15 cellular contexts compared by ENCODE assay signal in genomic region chr14:55099741-55100140, GRCh38. TPM values are rescaled to one million over a fixed set of nuclear protein-coding genes. Genes with fewer than 3 reads are reported as not detected.
DNase-seq lines count a peak whose midpoint lies in the region; FAIRE-seq and TF ChIP-seq lines count a peak whose summit lies in the region.
"Had no signal": no experiment of that assay in that cellular context is flagged by ENCODE, and none has a peak within 500 bp of the region (broad histone marks: within the 10 kb centered on the region; RNA-seq: fewer than 3 reads in every experiment).

No MANE protein-coding gene starts in this region.

- no peak for DNase-seq in activated CD4-positive, alpha-beta memory T cell treated with anti-CD3 and anti-CD28 coated beads, Interleukin-2, amount 10 ng/mL, durations not matched to agents 7 days and 5 days
- DNase-seq in activated CD4-positive, alpha-beta memory T cell treated with anti-CD3 and anti-CD28 coated beads for 36 hours = no peak
- DNase-seq in colonic mucosa = peak; percentile 20
- no peak for DNase-seq in keratinocyte (ENCODE audit: low read depth, low spot score)
- DNase-seq in type B pancreatic cell (ENCODE audit: extremely low spot score, unreplicated experiment) = no peak
- no peak for DNase-seq in activated T-cell treated with anti-CD3 and anti-CD28 coated beads, Interleukin-2, amount 50 U/mL, for 48 hours
- DNase-seq in SJCRH30 = no peak
- no peak for DNase-seq in NCI-H2029 treated with DMSO at 0.1 percent for 48 hours (lab: John Stamatoyannopoulos, UW)
- DNase-seq: DMS53, erythroblast, immature natural killer cell, NCI-H1694 treated with DMSO at 0.1 percent for 48 hours, NCI-H69, thyroid gland had no signal

- FAIRE-seq in keratinocyte (lab: Jason Lieb, UNC) = no peak

- H3K4me3 Mint-ChIP-seq in activated CD4-positive, alpha-beta memory T cell treated with anti-CD3 and anti-CD28 coated beads, Interleukin-2, amount 10 ng/mL, durations not matched to agents 7 days and 5 days = no peak overlapping the region
- H3K4me3 Mint-ChIP-seq in activated CD4-positive, alpha-beta memory T cell treated with anti-CD3 and anti-CD28 coated beads for 36 hours = no peak overlapping the region
- no peak overlapping the region for H3K4me3 Mint-ChIP-seq in type B pancreatic cell
- H3K4me3 Mint-ChIP-seq: activated T-helper 1 cell treated with anti-CD3 and anti-CD28 coated beads, Interleukin-12 subunit alpha, Interleukin-12 subunit beta, Interleukin-2, Interleukin-4 antibody, amounts not matched to agents 30 ng/mL and 10 ng/mL and 1 ng/mL, durations not matched to agents 14 hours and 24 hours and 36 hours had no signal

- no peaks in the 10 kb centered on the region for H4K20me1 ChIP-seq in keratinocyte (ENCODE audit: control insufficient read depth, extremely low read depth, insufficient read depth, low read length)

- no peak overlapping the region for H3K4me3 ChIP-seq in colonic mucosa
- H3K4me3 ChIP-seq in keratinocyte (ENCODE audit: control insufficient read depth in 2 of 3, extremely low read depth in 1 of 3, insufficient read depth in 2 of 3, low read depth in 1 of 3, low read length in 3 of 3) = no peak overlapping the region
- H3K4me3 ChIP-seq in SJCRH30 = no peak overlapping the region
- H3K4me3 ChIP-seq: thyroid gland had no signal

- H3K27me3 Mint-ChIP-seq in activated CD4-positive, alpha-beta memory T cell treated with anti-CD3 and anti-CD28 coated beads, Interleukin-2, amount 10 ng/mL, durations not matched to agents 7 days and 5 days = no peaks in the 10 kb centered on the region
- no peaks in the 10 kb centered on the region for H3K27me3 Mint-ChIP-seq in activated CD4-positive, alpha-beta memory T cell treated with anti-CD3 and anti-CD28 coated beads for 36 hours
- H3K27me3 Mint-ChIP-seq in type B pancreatic cell = no peaks in the 10 kb centered on the region

- H3K9ac ChIP-seq in colonic mucosa (ENCODE audit: low read depth in 2 of 2, low read length in 2 of 2) (no peak overlapping the region), keratinocyte (ENCODE audit: control insufficient read depth, extremely low read depth, insufficient read depth, low read length) (no peak overlapping the region)

- H3K36me3 ChIP-seq in colonic mucosa (no peaks in the 10 kb centered on the region), keratinocyte (ENCODE audit: control insufficient read depth in 2 of 2, extremely low read depth in 1 of 2, insufficient read depth in 2 of 2, low read length in 2 of 2) (no peaks in the 10 kb centered on the region), SJCRH30 (no peaks in the 10 kb centered on the region)
- H3K36me3 ChIP-seq: thyroid gland had no signal

- no peaks in the 10 kb centered on the region for H3K27me3 ChIP-seq in colonic mucosa
- no peaks in the 10 kb centered on the region for H3K27me3 ChIP-seq in keratinocyte (ENCODE audit: control insufficient read depth, extremely low read depth, insufficient read depth, low read length)
- no peaks in the 10 kb centered on the region for H3K27me3 ChIP-seq in SJCRH30
- H3K27me3 ChIP-seq: thyroid gland had no signal

- H3K4me1 ChIP-seq in colonic mucosa (peaks cover 20% of the 10 kb centered on the region), keratinocyte (ENCODE audit: control insufficient read depth, extremely low read depth, insufficient read depth, low read length) (peaks cover 44% of the 10 kb centered on the region), SJCRH30 (peaks cover 17% of the 10 kb centered on the region)

- peaks cover 11% of the 10 kb centered on the region for H3K36me3 Mint-ChIP-seq in activated CD4-positive, alpha-beta memory T cell treated with anti-CD3 and anti-CD28 coated beads, Interleukin-2, amount 10 ng/mL, durations not matched to agents 7 days and 5 days (ENCODE audit: low read depth)
- H3K36me3 Mint-ChIP-seq in activated CD4-positive, alpha-beta memory T cell treated with anti-CD3 and anti-CD28 coated beads for 36 hours = peaks cover 7% of the 10 kb centered on the region
- peaks cover 7% of the 10 kb centered on the region for H3K36me3 Mint-ChIP-seq in type B pancreatic cell

- H3K9me1 ChIP-seq in keratinocyte (ENCODE audit: control insufficient read depth, extremely low read depth, insufficient read depth, low read length) = no peaks in the 10 kb centered on the region

- H3K9me3 ChIP-seq in colonic mucosa (no peaks in the 10 kb centered on the region), keratinocyte (ENCODE audit: control insufficient read depth, low read depth, low read length) (peaks cover 5% of the 10 kb centered on the region), SJCRH30 (replicated peaks) (no peaks in the 10 kb centered on the region; the same call in 1 of the 2 replicates)
- H3K9me3 ChIP-seq: thyroid gland had no signal

- no peak overlapping the region for H3K4me2 ChIP-seq in keratinocyte (ENCODE audit: control insufficient read depth, extremely low read depth, insufficient read depth, low read depth, low read length)

- peak overlapping the region; percentile 16 for H3K27ac Mint-ChIP-seq in activated CD4-positive, alpha-beta memory T cell treated with anti-CD3 and anti-CD28 coated beads, Interleukin-2, amount 10 ng/mL, durations not matched to agents 7 days and 5 days
- H3K27ac Mint-ChIP-seq in activated CD4-positive, alpha-beta memory T cell treated with anti-CD3 and anti-CD28 coated beads for 36 hours = no peak overlapping the region
- peak overlapping the region; percentile 87 for H3K27ac Mint-ChIP-seq in type B pancreatic cell
- H3K27ac Mint-ChIP-seq: activated T-helper 1 cell treated with anti-CD3 and anti-CD28 coated beads, Interleukin-12 subunit alpha, Interleukin-12 subunit beta, Interleukin-2, Interleukin-4 antibody, amounts not matched to agents 30 ng/mL and 10 ng/mL and 1 ng/mL, durations not matched to agents 14 hours and 24 hours and 36 hours had no signal

- no peaks in the 10 kb centered on the region for H3K79me2 ChIP-seq in keratinocyte (ENCODE audit: control insufficient read depth, insufficient read depth, low read length)

- peak overlapping the region; percentile 28 for H3K27ac ChIP-seq in colonic mucosa
- H3K27ac ChIP-seq in keratinocyte (ENCODE audit: control insufficient read depth, insufficient read depth, low read length) = no peak overlapping the region
- no peak overlapping the region for H3K27ac ChIP-seq in SJCRH30

- H3K9me3 Mint-ChIP-seq in activated CD4-positive, alpha-beta memory T cell treated with anti-CD3 and anti-CD28 coated beads, Interleukin-2, amount 10 ng/mL, durations not matched to agents 7 days and 5 days = peaks cover 9% of the 10 kb centered on the region
- peaks cover 9% of the 10 kb centered on the region for H3K9me3 Mint-ChIP-seq in activated CD4-positive, alpha-beta memory T cell treated with anti-CD3 and anti-CD28 coated beads for 36 hours
- H3K9me3 Mint-ChIP-seq in type B pancreatic cell = peaks cover 10% of the 10 kb centered on the region
- H3K9me3 Mint-ChIP-seq: immature natural killer cell had no signal

- peaks cover 71% of the 10 kb centered on the region for H3K4me1 Mint-ChIP-seq in activated CD4-positive, alpha-beta memory T cell treated with anti-CD3 and anti-CD28 coated beads, Interleukin-2, amount 10 ng/mL, durations not matched to agents 7 days and 5 days
- H3K4me1 Mint-ChIP-seq in activated CD4-positive, alpha-beta memory T cell treated with anti-CD3 and anti-CD28 coated beads for 36 hours (ENCODE audit: low read depth) = peaks cover 54% of the 10 kb centered on the region
- H3K4me1 Mint-ChIP-seq in type B pancreatic cell (ENCODE audit: unreplicated experiment) = peaks cover 44% of the 10 kb centered on the region

- POLR2A ChIA-PET in activated CD4-positive, alpha-beta memory T cell treated with anti-CD3 and anti-CD28 coated beads, Interleukin-2, amount 10 ng/mL, durations not matched to agents 7 days and 5 days (lab: Charles Lee) = interaction anchor here (1.1 to 2.8 kb wide), 5 partner anchors 9 to 73 kb away, joined by 3 to 24 read pairs (median 4); partner anchors contain the start of genes MAPK1IP1L, SOCS4 and WDHD1
- POLR2A ChIA-PET in activated CD4-positive, alpha-beta memory T cell treated with anti-CD3 and anti-CD28 coated beads for 36 hours (lab: Charles Lee) = no interaction called here

- dilution Hi-C loops in keratinocyte (cut with MboI; ENCODE audit: extremely low pct_ligation_motif_present, low sequenced_read_pairs) = no loop called here

- intact Hi-C loops in activated CD4-positive, alpha-beta memory T cell treated with anti-CD3 and anti-CD28 coated beads for 36 hours (cut with micrococcal nuclease) = loop anchor here (2.0 to 5.0 kb wide), 3 partner anchors 25 to 273 kb away; partner anchors contain the start of gene MAPK1IP1L
- intact Hi-C loops in colonic mucosa (cut with DNase I) = no loop called here

- TF ChIP-seq CTCF in colonic mucosa (IDR thresholded peaks at IDR 0.05) (no peak), keratinocyte (optimal IDR thresholded peaks at IDR 0.05 in 1 of 3, IDR thresholded peaks at IDR 0.05 in 1 of 3, conservative IDR thresholded peaks at IDR 0.05 in 1 of 3; ENCODE audit: extremely low read depth in 1 of 3, insufficient read depth in 2 of 3, low read length in 3 of 3) (no peak), type B pancreatic cell (conservative IDR thresholded peaks at IDR 0.05) (no peak)

- peak overlapping the region; percentile 49 for H2AFZ ChIP-seq in keratinocyte (ENCODE audit: control insufficient read depth, low read length)

- CTCF ChIA-PET in activated CD4-positive, alpha-beta memory T cell treated with anti-CD3 and anti-CD28 coated beads, Interleukin-2, amount 10 ng/mL, durations not matched to agents 7 days and 5 days (lab: Charles Lee) = interaction anchor here (0.5 to 1.4 kb wide), 5 partner anchors 8 to 61 kb away, joined by 3 to 8 read pairs (median 4); no protein-coding TSS in a partner anchor
- CTCF ChIA-PET in activated CD4-positive, alpha-beta memory T cell treated with anti-CD3 and anti-CD28 coated beads for 36 hours (lab: Charles Lee) = no interaction called here

RNA-seq across cellular contexts. Expression of gene LGALS3, which starts 29.3 kb away (rescaled TPM):
- total RNA-seq in activated CD4-positive, alpha-beta memory T cell treated with anti-CD3 and anti-CD28 coated beads, Interleukin-2, amount 10 ng/mL, durations not matched to agents 7 days and 5 days = 10 to 100 TPM; 70.5 to 71.3 TPM
- total RNA-seq in activated CD4-positive, alpha-beta memory T cell treated with anti-CD3 and anti-CD28 coated beads for 36 hours = 10 to 100 TPM; 12.3 to 14.5 TPM
- total RNA-seq in colonic mucosa = 1,000 to 10,000 TPM; 1,592 to 1,798 TPM
- 134 to 202 TPM (median 193 TPM) in 3 replicates for polyA plus RNA-seq in keratinocyte
- 67.5 TPM for polyA plus RNA-seq in keratinocyte (2011; ENCODE audit: low read depth)
- polyA plus RNA-seq in keratinocyte (2011; cell fraction: cytosol; rRNA removed) = 201 and 210 TPM in 2 replicates
- polyA plus RNA-seq in keratinocyte (2011; cell fraction: nucleus; rRNA removed) = 92.3 and 104 TPM in 2 replicates
- 168 and 322 TPM in 2 replicates for polyA plus RNA-seq in keratinocyte (2012; ENCODE audit: low replicate concordance)
- polyA minus RNA-seq in keratinocyte = 64.6 to 96.7 TPM (median 72.3 TPM) in 3 replicates
- 138 TPM for polyA minus RNA-seq in keratinocyte (2011; cell fraction: cytosol; rRNA and poly(A)+ RNA removed)
- 52.1 and 53.9 TPM in 2 replicates for polyA minus RNA-seq in keratinocyte (2011; cell fraction: nucleus; rRNA and poly(A)+ RNA removed)
- total RNA-seq in type B pancreatic cell (ENCODE audit: low replicate concordance) = 120 and 497 TPM in 2 replicates
- 1.9 and 2.0 TPM in 2 replicates for total RNA-seq in SJCRH30 (2014; rRNA removed; shearing (Covaris generic))

RNA-seq across cellular contexts. Expression of gene MAPK1IP1L, which starts 48.3 kb away (rescaled TPM):
- 100 to 1,000 TPM; 100 to 104 TPM for total RNA-seq in activated CD4-positive, alpha-beta memory T cell treated with anti-CD3 and anti-CD28 coated beads, Interleukin-2, amount 10 ng/mL, durations not matched to agents 7 days and 5 days
- 10 to 100 TPM; 85.5 to 89.1 TPM for total RNA-seq in activated CD4-positive, alpha-beta memory T cell treated with anti-CD3 and anti-CD28 coated beads for 36 hours
- total RNA-seq in colonic mucosa (10 to 100 TPM; 79.8 to 83.2 TPM), type B pancreatic cell (ENCODE audit: low replicate concordance) (93.1 and 100 TPM in 2 replicates)
- polyA plus RNA-seq in keratinocyte = 48.5 to 114 TPM (median 53.0 TPM) in 3 replicates
- polyA plus RNA-seq in keratinocyte (2011; ENCODE audit: low read depth) = 11.3 TPM
- 81.8 and 103 TPM in 2 replicates for polyA plus RNA-seq in keratinocyte (2011; cell fraction: cytosol; rRNA removed)
- 84.0 and 134 TPM in 2 replicates for polyA plus RNA-seq in keratinocyte (2011; cell fraction: nucleus; rRNA removed)
- 43.0 and 57.7 TPM in 2 replicates for polyA plus RNA-seq in keratinocyte (2012; ENCODE audit: low replicate concordance)
- 170 to 503 TPM (median 289 TPM) in 3 replicates for polyA minus RNA-seq in keratinocyte
- 245 TPM for polyA minus RNA-seq in keratinocyte (2011; cell fraction: cytosol; rRNA and poly(A)+ RNA removed)
- 43.7 and 61.0 TPM in 2 replicates for polyA minus RNA-seq in keratinocyte (2011; cell fraction: nucleus; rRNA and poly(A)+ RNA removed)
- 66.5 and 76.2 TPM in 2 replicates for total RNA-seq in SJCRH30 (2014; rRNA removed; shearing (Covaris generic))
